Comparison of ENCODE assay signal across 11 cellular contexts in the genomic region with DNA sequence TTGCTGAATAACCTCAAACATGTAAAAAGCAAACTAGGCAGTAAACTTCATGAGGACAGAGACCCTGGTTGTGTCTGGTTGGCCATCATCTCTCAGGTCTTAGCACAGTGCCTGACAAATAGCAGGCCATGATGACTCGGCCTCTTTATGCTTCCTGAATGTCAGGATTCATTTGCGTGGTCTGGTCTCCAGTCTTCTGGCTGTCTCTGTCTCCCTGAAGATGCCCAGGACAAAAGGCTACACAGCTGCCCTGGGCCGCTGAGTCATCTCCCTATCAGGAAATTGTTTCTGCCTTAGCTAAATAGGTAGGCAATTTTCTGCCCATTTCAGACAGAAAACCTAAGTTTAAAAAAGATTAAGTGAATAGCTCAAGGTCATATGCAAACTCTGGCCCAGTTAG.
DNase-seq lines count a peak whose midpoint lies in the region; ATAC-seq and TF ChIP-seq lines count a peak whose summit lies in the region.
"Had no signal": no experiment of that assay in that cellular context is flagged by ENCODE, and none has a peak within 500 bp of the region (broad histone marks: within the 10 kb centered on the region; RNA-seq: fewer than 3 reads in every experiment).

No MANE protein-coding gene starts in this region.

- POLR2A ChIA-PET in PC-3 (lab: Charles Lee; ENCODE audit: unreplicated experiment) = no interaction called here

- H3K36me3 ChIP-seq in PC-3 (ENCODE audit: low read depth, low read length) (no peaks in the 10 kb centered on the region), Karpas-422 (ENCODE audit: insufficient read depth, low read length) (no peaks in the 10 kb centered on the region)

- DNase-seq in SHP77 treated with DMSO at 0.1 percent for 48 hours (lab: John Stamatoyannopoulos, UW) (peak; percentile 11), SHP77 (lab: John Stamatoyannopoulos, UW) (no peak), PC-3 (peak; percentile 56), dorsolateral prefrontal cortex (no peak), pulmonary artery endothelial cell (ENCODE audit: low read depth, low spot score) (peak; percentile 60), Karpas-422 (no peak), right cardiac atrium (no peak)
- DNase-seq: activated effector memory CD4-positive, alpha-beta T cell treated with Interleukin-2 at 50 U/mL for 16 hours; NCI-H1092 had no signal

- H3K9me2 ChIP-seq in PC-3 (replicated peaks; ENCODE audit: low read length) (no peaks in the 10 kb centered on the region), Karpas-422 (replicated peaks; ENCODE audit: insufficient read depth, low read length) (no peaks in the 10 kb centered on the region)

- H3K4me2 ChIP-seq in PC-3 (ENCODE audit: low read length) (peak overlapping the region; percentile 77), Karpas-422 (ENCODE audit: low read depth, low read length, poor library complexity, severe bottlenecking) (no peak overlapping the region)

- peak overlapping the region; percentile 99 for H3K27ac ChIP-seq in PC-3 (ENCODE audit: low read length)
- H3K27ac ChIP-seq in dorsolateral prefrontal cortex = peak overlapping the region in 39 of 59 donors; percentile 5 to 87 (median 55)
- H3K27ac ChIP-seq in Karpas-422 (ENCODE audit: low read length) = no peak overlapping the region
- no peak overlapping the region for H3K27ac ChIP-seq in right cardiac atrium (ENCODE audit: low read length)
- H3K27ac ChIP-seq: 22Rv1 had no signal

- WGBS in right cardiac atrium = 58% methylated on average over 3 of the region's 3 CpGs

- ATAC-seq in PC-3 (peak; percentile 75), right cardiac atrium (no peak)
- no peak for ATAC-seq in activated CD4-positive, CD25-positive, alpha-beta regulatory T cell treated with anti-CD3 and anti-CD28 coated beads, Interleukin-2, amount 50 U/mL, for 24 hours

- H3K4me3 ChIP-seq in PC-3 (ENCODE audit: low read length) (no peak overlapping the region), dorsolateral prefrontal cortex (no peak overlapping the region), Karpas-422 (ENCODE audit: low read length) (no peak overlapping the region), right cardiac atrium (ENCODE audit: low read length) (no peak overlapping the region)

- TF ChIP-seq CTCF in PC-3 (conservative IDR thresholded peaks at IDR 0.05; ENCODE audit: low read depth, low read length) = no peak
- no peak for TF ChIP-seq CTCF in dorsolateral prefrontal cortex (IDR thresholded peaks at IDR 0.05 in 54 of 56, conservative IDR thresholded peaks at IDR 0.05 in 2 of 56; ENCODE audit: low read depth in 1 of 56, partially characterized antibody in 56 of 56)

- CTCF ChIA-PET in PC-3 (lab: Charles Lee) = no interaction called here

- H3K79me2 ChIP-seq in PC-3 (ENCODE audit: low read length) (no peaks in the 10 kb centered on the region), Karpas-422 (ENCODE audit: low read length) (no peaks in the 10 kb centered on the region)

- BruUV-seq in PC-3 (replicated peaks; lab: Mats Ljungman, UMichigan) = no TSS peak

- H3F3A ChIP-seq in PC-3 (ENCODE audit: low read length, unreplicated experiment) = peaks cover 10% of the 10 kb centered on the region

- peak overlapping the region; percentile 36 for H2AFZ ChIP-seq in PC-3 (ENCODE audit: low read length)
- H2AFZ ChIP-seq in Karpas-422 (ENCODE audit: low read length) = no peak overlapping the region

- H3K27me3 ChIP-seq in PC-3 (ENCODE audit: low read length) (no peaks in the 10 kb centered on the region), dorsolateral prefrontal cortex (no peaks in the 10 kb centered on the region), Karpas-422 (ENCODE audit: low read length) (peaks cover 2% of the 10 kb centered on the region; the same call in 1 of the 2 replicates), right cardiac atrium (ENCODE audit: control insufficient read depth, insufficient read depth) (no peaks in the 10 kb centered on the region)

- H3K4me1 ChIP-seq in PC-3 (ENCODE audit: insufficient read depth, low read length) (peaks cover 20% of the 10 kb centered on the region), Karpas-422 (ENCODE audit: low read length) (no peaks in the 10 kb centered on the region), right cardiac atrium (ENCODE audit: control insufficient read depth, insufficient read depth, low read length) (no peaks in the 10 kb centered on the region)

- intact Hi-C loops in PC-3 (cut with micrococcal nuclease) = loop anchor here (5.0 kb wide), 1 partner anchor 86 kb away; a partner anchor contains a TSS
- intact Hi-C loops in dorsolateral prefrontal cortex (cut with DNase I) = no loop called here
- intact Hi-C loops in right cardiac atrium (cut with DNase I) = no loop called here

- H4K20me1 ChIP-seq in PC-3 (ENCODE audit: low read length) (no peaks in the 10 kb centered on the region), Karpas-422 (ENCODE audit: insufficient read depth, low read depth, low read length) (no peaks in the 10 kb centered on the region)

- peak overlapping the region; percentile 69 for H3K9ac ChIP-seq in PC-3 (ENCODE audit: low read length)
- no peak overlapping the region for H3K9ac ChIP-seq in Karpas-422 (ENCODE audit: low read length)

- H3K9me3 ChIP-seq in PC-3 (ENCODE audit: low read length) = no peaks in the 10 kb centered on the region
- no peaks in the 10 kb centered on the region for H3K9me3 ChIP-seq in Karpas-422 (ENCODE audit: low read length)
- H3K9me3 ChIP-seq in right cardiac atrium (ENCODE audit: control insufficient read depth, low read length) = no peaks in the 10 kb centered on the region

Comparison
In these comparisons a context has a peak if more than half of its experiments do, and no peak if none do; other contexts are left out.
1. DNase-seq: peak in SHP77 treated with DMSO at 0.1 percent for 48 hours (single experiment), PC-3 (single experiment) and pulmonary artery endothelial cell (single experiment); none in SHP77 (0 of 2), dorsolateral prefrontal cortex (0 of 10), Karpas-422 (single experiment) and right cardiac atrium (0 of 3).
2. H3K27ac ChIP-seq: peak in PC-3 (single experiment) and dorsolateral prefrontal cortex (39 of 59); none in Karpas-422 (single experiment) and right cardiac atrium (single experiment).